In the genomic region with DNA sequence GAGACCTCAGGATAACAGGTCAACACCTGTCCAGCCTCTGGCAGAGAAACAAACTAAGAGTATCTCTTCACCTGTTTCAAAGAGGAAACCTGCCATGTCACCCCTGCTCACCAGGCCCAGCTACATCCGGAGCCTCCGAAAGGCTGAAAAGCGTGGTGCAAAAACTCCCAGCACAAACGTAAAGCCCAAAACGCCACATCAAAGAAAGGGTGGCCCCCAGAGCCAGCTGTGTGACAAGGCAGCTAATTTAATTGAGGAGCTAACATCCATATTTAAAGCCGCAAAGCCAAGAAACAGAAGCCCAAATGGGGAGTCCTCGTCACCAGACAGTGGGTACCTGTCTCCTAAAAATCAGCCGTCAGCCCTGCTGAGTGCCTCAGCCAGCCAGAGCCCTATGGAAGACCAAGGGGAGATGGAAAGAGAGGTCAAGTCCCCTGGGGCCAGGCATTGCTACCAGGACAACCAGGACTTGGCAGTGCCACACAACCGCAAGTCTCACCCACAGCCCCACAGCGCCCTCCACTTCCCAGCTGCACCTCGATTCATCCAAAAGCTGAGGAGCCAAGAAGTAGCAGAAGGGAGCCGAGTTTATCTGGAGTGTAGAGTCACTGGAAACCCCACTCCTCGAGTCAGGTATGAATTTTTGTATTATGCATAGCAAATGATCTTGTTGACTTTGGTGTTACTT, we compare ENCODE assay signal across 10 cellular contexts. TPM values are rescaled to one million over a fixed set of nuclear protein-coding genes. Genes with fewer than 3 reads are reported as not detected.
DNase-seq lines count a peak whose midpoint lies in the region; ATAC-seq and TF ChIP-seq lines count a peak whose summit lies in the region.
"Had no signal": no experiment of that assay in that cellular context is flagged by ENCODE, and none has a peak within 500 bp of the region (broad histone marks: within the 10 kb centered on the region; RNA-seq: fewer than 3 reads in every experiment).

No MANE protein-coding gene starts in this region.

- H3K4me3 Mint-ChIP-seq in CD8-positive, alpha-beta T cell = peak overlapping the region; percentile 50

- peaks cover 28% of the 10 kb centered on the region for H3K4me1 ChIP-seq in CD8-positive, alpha-beta T cell (ENCODE audit: insufficient read depth, low read length)

- DNase-seq in CD8-positive, alpha-beta T cell = peak; percentile 25 to 82 (median 57)
- DNase-seq in activated CD4-positive, alpha-beta T cell treated with anti-CD3 and anti-CD28 coated beads for 48 hours = peak; percentile 72
- DNase-seq in activated naive CD4-positive, alpha-beta T cell treated with anti-CD3 and anti-CD28 coated beads, Interleukin-2, amount 50 U/mL, for 72 hours (ENCODE audit: low spot score in 2 of 2) = peak; percentile 53 to 60
- DNase-seq in stimulated activated CD4-positive, alpha-beta T cell treated with anti-CD3 and anti-CD28 coated beads, Interleukin-1b, Interleukin-23, amount 100 ng/mL, for 4 hours (ENCODE audit: low read depth in 2 of 2) = peak; percentile 32 to 37
- no peak for DNase-seq in NCI-H1105 (lab: John Stamatoyannopoulos, UW)
- DNase-seq: kidney, NCI-H526 treated with DMSO at 0.1 percent for 48 hours had no signal

- no peak overlapping the region for H3K4me3 ChIP-seq in CD8-positive, alpha-beta T cell (ENCODE audit: low read depth, low read length)

- peak overlapping the region; percentile 66 for H3K27ac Mint-ChIP-seq in CD8-positive, alpha-beta T cell
- H3K27ac Mint-ChIP-seq in activated naive CD4-positive, alpha-beta T cell treated with anti-CD3 and anti-CD28 coated beads, Interleukin-2, amount 50 U/mL, for 72 hours = peak overlapping the region; percentile 26 to 46

- H3K27me3 Mint-ChIP-seq in CD8-positive, alpha-beta T cell (ENCODE audit: low read depth) = no peaks in the 10 kb centered on the region

- TF ChIP-seq CTCF in CD8-positive, alpha-beta T cell (IDR thresholded peaks at IDR 0.05) = no peak

- CTCF ChIA-PET in CD8-positive, alpha-beta T cell (lab: Charles Lee) = interaction anchor here (0.9 to 1.1 kb wide), 2 partner anchors 16 to 40 kb away, joined by 3 read pairs; no protein-coding TSS in a partner anchor

- no peaks in the 10 kb centered on the region for H3K36me3 Mint-ChIP-seq in CD8-positive, alpha-beta T cell
- no peaks in the 10 kb centered on the region for H3K36me3 Mint-ChIP-seq in activated naive CD4-positive, alpha-beta T cell treated with anti-CD3 and anti-CD28 coated beads, Interleukin-2, amount 50 U/mL, for 72 hours

- no peaks in the 10 kb centered on the region for H3K9me3 ChIP-seq in CD8-positive, alpha-beta T cell (ENCODE audit: low read length)

- H3K27ac ChIP-seq in CD8-positive, alpha-beta T cell (ENCODE audit: low read depth, low read length) = no peak overlapping the region

- no peaks in the 10 kb centered on the region for H3K9me3 Mint-ChIP-seq in CD8-positive, alpha-beta T cell
- no peaks in the 10 kb centered on the region for H3K9me3 Mint-ChIP-seq in activated naive CD4-positive, alpha-beta T cell treated with anti-CD3 and anti-CD28 coated beads, Interleukin-2, amount 50 U/mL, for 72 hours

- intact Hi-C loops in CD8-positive, alpha-beta T cell (cut with DNase I, micrococcal nuclease) = loop anchor here (1.0 to 10.0 kb wide), 7 partner anchors 32 to 1515 kb away; a partner anchor contains a TSS

- POLR2A ChIA-PET in CD8-positive, alpha-beta T cell (lab: Charles Lee) = interaction anchor here (0.6 kb wide), 2 partner anchors 194 to 982 kb away, joined by 3 read pairs; a partner anchor contains a TSS

- H3K36me3 ChIP-seq in CD8-positive, alpha-beta T cell (ENCODE audit: insufficient read depth, low read length) = no peaks in the 10 kb centered on the region

- peak; percentile 83 for ATAC-seq in CD8-positive, alpha-beta T cell
- ATAC-seq in activated naive CD4-positive, alpha-beta T cell treated with anti-CD3 and anti-CD28 coated beads, Interleukin-2, amount 50 U/mL, for 72 hours = peak; percentile 27 to 48
- no peak for ATAC-seq in HG02852 (IDR thresholded peaks at IDR 0.05; ENCODE audit: unreplicated experiment)
- no peak for ATAC-seq in HG02759 (IDR thresholded peaks at IDR 0.05; ENCODE audit: unreplicated experiment)
- no peak for ATAC-seq in HG03039 (IDR thresholded peaks at IDR 0.05; ENCODE audit: unreplicated experiment)

- H3K4me1 Mint-ChIP-seq in CD8-positive, alpha-beta T cell (ENCODE audit: low read depth) = peaks cover 37% of the 10 kb centered on the region

- no peaks in the 10 kb centered on the region for H3K27me3 ChIP-seq in CD8-positive, alpha-beta T cell (ENCODE audit: insufficient read depth, low read length)

RNA-seq across cellular contexts. Expression of a gene that starts 15.1 kb away (rescaled TPM):
- not detected for total RNA-seq in CD8-positive, alpha-beta T cell
- total RNA-seq in activated naive CD4-positive, alpha-beta T cell treated with anti-CD3 and anti-CD28 coated beads, Interleukin-2, amount 50 U/mL, for 72 hours = 10 to 100 TPM in 1 of 2 donors, 1 to 10 TPM in 1; 2.8 to 30.1 TPM

RNA-seq across cellular contexts. Expression of a gene that starts 31.6 kb away (rescaled TPM):
- total RNA-seq in CD8-positive, alpha-beta T cell = 10 to 100 TPM; 20.4 to 22.9 TPM
- 1 to 10 TPM; 4.5 to 8.7 TPM for total RNA-seq in activated naive CD4-positive, alpha-beta T cell treated with anti-CD3 and anti-CD28 coated beads, Interleukin-2, amount 50 U/mL, for 72 hours

Comparison
In these comparisons a context has a peak if more than half of its experiments do, and no peak if none do; other contexts are left out.
1. ATAC-seq: peak in CD8-positive, alpha-beta T cell (single experiment) and activated naive CD4-positive, alpha-beta T cell treated with anti-CD3 and anti-CD28 coated beads, Interleukin-2, amount 50 U/mL, for 72 hours (2 of 2); none in HG02852 (single experiment), HG02759 (single experiment) and HG03039 (single experiment).